In the genomic region with DNA sequence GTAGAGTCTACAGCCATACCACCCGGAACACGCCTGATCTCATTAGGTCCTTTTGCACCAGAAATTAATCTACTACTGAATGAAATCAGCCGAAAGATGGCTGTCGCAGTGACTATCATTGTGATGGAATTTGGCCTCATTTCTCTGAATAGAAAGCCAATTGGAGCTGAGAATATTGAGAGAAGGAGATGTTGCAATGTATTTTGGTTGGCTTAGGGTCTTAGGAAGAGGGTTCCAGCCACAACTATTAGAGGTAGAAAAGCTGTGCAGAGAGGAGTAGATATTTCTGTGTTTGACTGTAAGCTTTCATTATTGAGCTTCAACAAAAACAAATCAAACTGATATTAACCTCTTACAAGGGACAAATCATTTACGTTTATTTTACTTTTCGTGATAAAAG, we compare ENCODE assay signal across 31 cellular contexts.
"Had no signal": no experiment of that assay in that cellular context is flagged by ENCODE, and none has a peak within 500 bp of the region (broad histone marks: within the 10 kb centered on the region; RNA-seq: fewer than 3 reads in every experiment).

No MANE protein-coding gene starts in this region.

- H3K27me3 ChIP-seq: cardiac muscle cell, Peyer's patch had no signal

- DNase-seq: activated CD4-positive, alpha-beta memory T cell treated with anti-CD3 and anti-CD28 coated beads, Interleukin-2, amount 10 ng/mL, durations not matched to agents 7 days and 5 days; activated CD4-positive, alpha-beta T cell treated with anti-CD3 and anti-CD28 coated beads for 1 hour; activated CD4-positive, alpha-beta T cell treated with anti-CD3 and anti-CD28 coated beads for 48 hours; activated CD4-positive, CD25-positive, alpha-beta regulatory T cell; activated CD8-positive, alpha-beta memory T cell treated with anti-CD3 and anti-CD28 coated beads for 24 hours; activated CD8-positive, alpha-beta memory T cell treated with anti-CD3 and anti-CD28 coated beads, Interleukin-2, amount 10 ng/mL, durations not matched to agents 7 days and 5 days; activated CD8-positive, alpha-beta memory T cell treated with anti-CD3 and anti-CD28 coated beads, Interleukin-2, amount 50 U/mL, for 48 hours; activated effector memory CD4-positive, alpha-beta T cell treated with Interleukin-2 at 50 U/mL for 16 hours; activated naive CD4-positive, alpha-beta T cell treated with anti-CD3 and anti-CD28 coated beads, Interleukin-2, amount 10 ng/mL, durations not matched to agents 7 days and 5 days; activated naive CD8-positive, alpha-beta T cell treated with anti-CD3 and anti-CD28 coated beads, Interleukin-2, amount 50 U/mL, for 24 hours; activated T-cell treated with anti-CD3 and anti-CD28 coated beads, Interleukin-2, amount 50 U/mL, for 48 hours; anterior cingulate cortex; Kasumi-1; KG1; MG63; NCI-H1048; NCI-H1436 treated with DMSO at 0.1 percent for 48 hours; NCI-H1694 treated with DMSO at 0.1 percent for 48 hours; NCI-H2029 treated with DMSO at 0.1 percent for 48 hours; NCI-H2107; NCI-H2171; NCI-H510A; NCI-H526; NCI-H748 treated with DMSO at 0.1 percent for 48 hours; NK-92 treated with Interleukin-12 subunit alpha and Interleukin-12 subunit beta, amount 100 ng/mL, for 24 hours; PC-3; Peyer's patch; RPMI8226; T1000; WERI-Rb-1 had no signal

- H3K27ac ChIP-seq: cardiac muscle cell, Peyer's patch, WERI-Rb-1 had no signal

- H3K9me3 ChIP-seq: MG63, Peyer's patch had no signal

- H3K4me1 ChIP-seq: Peyer's patch had no signal

- H3K36me3 ChIP-seq: cardiac muscle cell, MG63, Peyer's patch, WERI-Rb-1 had no signal

- H3K4me3 ChIP-seq: cardiac muscle cell, MG63, Peyer's patch had no signal

- ATAC-seq: activated CD8-positive, alpha-beta memory T cell treated with anti-CD3 and anti-CD28 coated beads, Interleukin-2, amount 10 ng/mL, durations not matched to agents 7 days and 5 days; activated naive CD8-positive, alpha-beta T cell treated with anti-CD3 and anti-CD28 coated beads, Interleukin-2, amount 50 U/mL, for 24 hours; PC-3 had no signal
